8 cellular contexts compared by ENCODE assay signal in the genomic region with DNA sequence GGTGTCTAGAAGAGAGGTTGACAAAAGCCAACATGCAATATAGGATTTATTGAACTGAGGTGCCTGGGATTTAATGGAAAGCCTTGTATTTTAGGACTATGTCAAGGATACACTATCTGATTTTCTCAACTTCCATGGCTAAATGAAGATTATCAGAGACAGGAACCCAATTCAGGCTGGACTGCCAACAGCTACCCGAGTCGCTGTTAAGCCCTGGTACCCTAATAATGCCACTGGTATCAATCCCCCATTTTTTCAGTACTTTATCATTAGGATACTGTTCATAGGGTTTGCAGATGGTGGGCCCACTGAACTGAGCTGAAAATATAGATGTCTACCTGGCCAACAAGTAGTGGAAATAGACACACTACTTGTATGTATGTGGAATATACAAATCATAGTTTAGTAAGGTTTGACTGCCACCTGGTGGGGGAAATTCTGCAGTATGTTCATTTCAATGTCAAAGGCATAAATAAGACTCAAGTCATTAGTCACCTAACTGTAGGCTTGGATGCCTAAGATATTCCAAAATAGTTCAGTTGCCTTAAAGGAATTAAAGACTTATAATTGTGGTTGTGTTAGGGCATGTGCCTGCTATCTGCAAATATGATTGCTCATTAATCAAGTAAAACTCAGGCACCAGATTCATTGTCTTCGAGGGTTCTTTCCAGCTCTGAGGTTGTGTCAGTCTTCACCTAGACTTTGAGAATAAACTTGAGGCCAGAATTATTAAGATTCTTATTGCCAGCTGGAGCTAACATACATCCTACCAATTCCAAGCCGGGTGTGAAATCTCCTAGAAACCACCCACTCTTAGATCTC. TPM values are rescaled to one million over a fixed set of nuclear protein-coding genes. Genes with fewer than 3 reads are reported as not detected.
A peak's percentile ranks its signal among the peaks of the same experiment; 100 is the strongest.
DNase-seq lines count a peak whose midpoint lies in the region; ATAC-seq and TF ChIP-seq lines count a peak whose summit lies in the region.

No MANE protein-coding gene starts in this region.

- no peaks in the 10 kb centered on the region for H3K36me3 ChIP-seq in HAP-1 (replicated peaks)
- no peaks in the 10 kb centered on the region for H3K36me3 ChIP-seq in endodermal cell (ENCODE audit: control insufficient read depth, insufficient read depth, low read length)
- no peaks in the 10 kb centered on the region for H3K36me3 ChIP-seq in mucosa of descending colon (ENCODE audit: low read depth)

- in situ Hi-C loops in HAP-1 (cut with MboI; ENCODE audit: low sequenced_read_pairs) = no loop called here

- no peak overlapping the region for H3K27ac Mint-ChIP-seq in WTC11
- no peak overlapping the region for H3K27ac Mint-ChIP-seq in endodermal cell
- no peak overlapping the region for H3K27ac Mint-ChIP-seq in type B pancreatic cell

- peaks cover 7% of the 10 kb centered on the region for H3K4me1 Mint-ChIP-seq in WTC11
- H3K4me1 Mint-ChIP-seq in endodermal cell = peaks cover 11% of the 10 kb centered on the region
- H3K4me1 Mint-ChIP-seq in type B pancreatic cell (ENCODE audit: unreplicated experiment) = no peaks in the 10 kb centered on the region

- H3K9me3 Mint-ChIP-seq in WTC11 = no peaks in the 10 kb centered on the region
- H3K9me3 Mint-ChIP-seq in endodermal cell = no peaks in the 10 kb centered on the region
- H3K9me3 Mint-ChIP-seq in type B pancreatic cell = no peaks in the 10 kb centered on the region

- 94% methylated on average over 3 to 4 of the region's 4 CpGs for whole genome bisulfite sequencing in endodermal cell (ENCODE audit: insufficient coverage in 1 of 2, insufficient read length in 1 of 2), 2 experiments

- H3K36me3 Mint-ChIP-seq in WTC11 = no peaks in the 10 kb centered on the region
- H3K36me3 Mint-ChIP-seq in endodermal cell (ENCODE audit: low read depth) = no peaks in the 10 kb centered on the region
- no peaks in the 10 kb centered on the region for H3K36me3 Mint-ChIP-seq in type B pancreatic cell

- H3K4me1 ChIP-seq in HAP-1 (no peaks in the 10 kb centered on the region), endodermal cell (ENCODE audit: control insufficient read depth, insufficient read depth, low read length) (no peaks in the 10 kb centered on the region), mucosa of descending colon (ENCODE audit: low read depth) (no peaks in the 10 kb centered on the region)

- intact Hi-C loops in mucosa of descending colon (cut with DNase I, micrococcal nuclease) = no loop called here

- TF ChIP-seq CTCF in WTC11 (IDR thresholded peaks at IDR 0.05) (peak; percentile 57), endodermal cell (conservative IDR thresholded peaks at IDR 0.05) (peak; percentile 85), mucosa of descending colon (IDR thresholded peaks at IDR 0.05) (no peak), type B pancreatic cell (conservative IDR thresholded peaks at IDR 0.05) (peak; percentile 78)

- H3K9ac ChIP-seq in endodermal cell (ENCODE audit: extremely low read depth, low read length, poor library complexity, severe bottlenecking) = no peak overlapping the region

- H3K27me3 ChIP-seq in HAP-1 (ENCODE audit: low read depth) (no peaks in the 10 kb centered on the region), endodermal cell (ENCODE audit: control insufficient read depth, insufficient read depth, low read length, poor library complexity, severe bottlenecking) (no peaks in the 10 kb centered on the region)

- peak; percentile 79 for ATAC-seq in WTC11
- peak; percentile 68 for ATAC-seq in mucosa of descending colon

- H3K4me3 Mint-ChIP-seq in WTC11 (no peak overlapping the region), endodermal cell (no peak overlapping the region), type B pancreatic cell (no peak overlapping the region)

- DNase-seq in activated effector memory CD4-positive, alpha-beta T cell treated with anti-CD3 and anti-CD28 coated beads, Interleukin-2, amount 50 U/mL, for 16 hours = peak; percentile 63
- DNase-seq in activated effector memory CD4-positive, alpha-beta T cell treated with Interleukin-2 at 50 U/mL for 16 hours = no peak
- DNase-seq in HAP-1 (ENCODE audit: low spot score in 2 of 2) (peak; percentile 60 to 75), NAMALWA (ENCODE audit: low spot score) (peak; percentile 74), WTC11 (ENCODE audit: low spot score) (peak; percentile 69), endodermal cell (peak; percentile 87), mucosa of descending colon (peak in 1 of 3 donors; percentile 96), type B pancreatic cell (ENCODE audit: extremely low spot score, unreplicated experiment) (no peak)

- H3K4me3 ChIP-seq in HAP-1 (no peak overlapping the region), endodermal cell (ENCODE audit: low read length) (no peak overlapping the region), mucosa of descending colon (no peak overlapping the region)

- CTCF ChIA-PET in WTC11 (lab: Charles Lee) = interaction anchor here (0.6 to 2.3 kb wide), 12 partner anchors 22 to 182 kb away, joined by 3 to 13 read pairs (median 4); no protein-coding TSS in a partner anchor

- H3K27me3 Mint-ChIP-seq in WTC11 (ENCODE audit: low read depth) (no peaks in the 10 kb centered on the region; the same call in 1 of the 2 replicates), endodermal cell (ENCODE audit: insufficient read depth) (no peaks in the 10 kb centered on the region), type B pancreatic cell (no peaks in the 10 kb centered on the region)

- H3K9me3 ChIP-seq in HAP-1 = no peaks in the 10 kb centered on the region
- no peaks in the 10 kb centered on the region for H3K9me3 ChIP-seq in endodermal cell (ENCODE audit: control insufficient read depth, low read length)
- no peaks in the 10 kb centered on the region for H3K9me3 ChIP-seq in mucosa of descending colon

- no peak overlapping the region for H3K27ac ChIP-seq in endodermal cell (ENCODE audit: low read depth, low read length)

- POLR2A ChIA-PET in WTC11 (lab: Charles Lee) = no interaction called here

TF ChIP-seq in WTC11, 78 proteins besides CTCF, POLR2A, EP300 and RAD21:
- TF ChIP-seq RELA (CRISPR knock-in tag; IDR thresholded peaks at IDR 0.05; ENCODE audit: borderline replicate concordance) (no peak), ZNF416 (CRISPR knock-in tag; IDR thresholded peaks at IDR 0.05) (no peak)
- TF ChIP-seq, protein P1, sequence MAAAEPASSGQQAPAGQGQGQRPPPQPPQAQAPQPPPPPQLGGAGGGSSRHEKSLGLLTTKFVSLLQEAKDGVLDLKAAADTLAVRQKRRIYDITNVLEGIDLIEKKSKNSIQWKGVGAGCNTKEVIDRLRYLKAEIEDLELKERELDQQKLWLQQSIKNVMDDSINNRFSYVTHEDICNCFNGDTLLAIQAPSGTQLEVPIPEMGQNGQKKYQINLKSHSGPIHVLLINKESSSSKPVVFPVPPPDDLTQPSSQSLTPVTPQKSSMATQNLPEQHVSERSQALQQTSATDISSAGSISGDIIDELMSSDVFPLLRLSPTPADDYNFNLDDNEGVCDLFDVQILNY (CRISPR knock-in tag; IDR thresholded peaks at IDR 0.05) = no peak

RNA-seq across cellular contexts. Expression of a gene that starts 34.1 kb away (rescaled TPM):
- total RNA-seq in WTC11 (2021) = not detected in 3 replicates
- not detected for total RNA-seq in endodermal cell
- not detected for polyA plus RNA-seq in endodermal cell (2013, experiment 1 of 2)
- not detected for polyA plus RNA-seq in endodermal cell (2013, experiment 2 of 2)
- total RNA-seq in mucosa of descending colon = not detected
- not detected in 2 replicates for total RNA-seq in type B pancreatic cell (ENCODE audit: low replicate concordance)

Comparison
In these comparisons a context has a peak if more than half of its experiments do, and no peak if none do; other contexts are left out.
1. DNase-seq: peak in activated effector memory CD4-positive, alpha-beta T cell treated with anti-CD3 and anti-CD28 coated beads, Interleukin-2, amount 50 U/mL, for 16 hours (single experiment), HAP-1 (2 of 2), NAMALWA (single experiment), WTC11 (single experiment) and endodermal cell (single experiment); none in activated effector memory CD4-positive, alpha-beta T cell treated with Interleukin-2 at 50 U/mL for 16 hours (single experiment) and type B pancreatic cell (single experiment).